Comparison of ENCODE assay signal across 12 cellular contexts in the genomic region with DNA sequence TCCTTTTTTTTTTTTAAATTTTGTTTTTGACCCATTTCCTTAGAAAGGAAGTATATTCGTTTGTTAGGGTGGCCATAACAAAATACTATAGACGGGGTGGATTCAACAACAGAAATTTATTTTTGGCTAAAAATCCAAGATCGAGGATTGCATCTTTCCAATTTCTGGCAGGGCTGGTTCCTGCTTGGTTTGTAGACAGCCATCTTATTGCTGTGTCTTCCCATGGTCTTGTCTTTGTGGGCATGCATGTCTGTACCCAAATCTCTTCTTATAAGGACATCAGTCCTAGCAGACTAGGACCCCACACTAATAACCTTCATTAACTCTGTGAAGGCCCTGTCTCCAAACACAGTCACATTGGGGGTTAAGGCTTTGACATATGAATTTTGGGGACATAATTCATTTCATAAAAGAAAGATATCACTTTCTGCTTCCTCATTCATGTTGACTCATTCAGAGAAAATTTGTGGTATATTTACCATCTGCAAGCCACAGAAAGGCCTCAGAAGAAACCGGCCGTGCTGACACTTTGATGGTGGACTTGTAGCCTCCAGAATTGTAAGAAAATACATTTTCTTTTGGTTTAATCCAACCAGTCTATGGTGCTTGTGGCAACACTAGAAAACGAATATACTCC.
DNase-seq lines count a peak whose midpoint lies in the region; ATAC-seq, FAIRE-seq and TF ChIP-seq lines count a peak whose summit lies in the region.
"Had no signal": no experiment of that assay in that cellular context is flagged by ENCODE, and none has a peak within 500 bp of the region (broad histone marks: within the 10 kb centered on the region; RNA-seq: fewer than 3 reads in every experiment).

No MANE protein-coding gene starts in this region.

- H3K27ac Mint-ChIP-seq in astrocyte (ENCODE audit: unreplicated experiment), result peak overlapping the region; percentile 50
- H3K27ac Mint-ChIP-seq in mesothelial cell of epicardium, result no peak overlapping the region
- H3K27ac Mint-ChIP-seq: activated naive CD8-positive, alpha-beta T cell had no signal

- no peaks in the 10 kb centered on the region for H4K20me1 ChIP-seq in astrocyte (ENCODE audit: insufficient read depth, low read length)
- H4K20me1 ChIP-seq in Karpas-422 (ENCODE audit: insufficient read depth, low read depth, low read length), result no peaks in the 10 kb centered on the region

- TF ChIP-seq CTCF in GM10248 (IDR thresholded peaks at IDR 0.05; ENCODE audit: control extremely low read depth, extremely low read depth, low read depth, missing control alignments) (no peak), astrocyte (IDR thresholded peaks at IDR 0.05; ENCODE audit: insufficient read depth, low read depth, low read length) (no peak), mesothelial cell of epicardium (IDR thresholded peaks at IDR 0.05; ENCODE audit: unreplicated experiment) (no peak)

- H3K27me3 ChIP-seq in astrocyte (ENCODE audit: insufficient read depth, low read length) (no peaks in the 10 kb centered on the region), Karpas-422 (ENCODE audit: low read length) (no peaks in the 10 kb centered on the region)

- no peak overlapping the region for H3K27ac ChIP-seq in astrocyte (ENCODE audit: low read depth, low read length)
- no peak overlapping the region for H3K27ac ChIP-seq in Karpas-422 (ENCODE audit: low read length)

- peaks cover 2% of the 10 kb centered on the region for H3K9me3 Mint-ChIP-seq in astrocyte (ENCODE audit: unreplicated experiment)
- no peaks in the 10 kb centered on the region for H3K9me3 Mint-ChIP-seq in mesothelial cell of epicardium

- no peak overlapping the region for H3K9ac ChIP-seq in astrocyte (ENCODE audit: low read length)
- H3K9ac ChIP-seq in Karpas-422 (ENCODE audit: low read length), result no peak overlapping the region

- H3K4me1 Mint-ChIP-seq in astrocyte (ENCODE audit: low read depth, unreplicated experiment) (peaks cover 33% of the 10 kb centered on the region), mesothelial cell of epicardium (peaks cover 19% of the 10 kb centered on the region)

- no peaks in the 10 kb centered on the region for H3K27me3 Mint-ChIP-seq in astrocyte (ENCODE audit: low read depth, unreplicated experiment)
- no peaks in the 10 kb centered on the region for H3K27me3 Mint-ChIP-seq in mesothelial cell of epicardium (ENCODE audit: low read depth)

- POLR2A ChIA-PET in GM10248 (lab: Yijun Ruan, JAX), result no interaction called here

- H3K9me3 ChIP-seq in astrocyte (ENCODE audit: insufficient read depth, low read depth, low read length) (no peaks in the 10 kb centered on the region), Karpas-422 (ENCODE audit: low read length) (no peaks in the 10 kb centered on the region)

- H3K9me2 ChIP-seq in Karpas-422 (replicated peaks; ENCODE audit: insufficient read depth, low read length), result no peaks in the 10 kb centered on the region

- H2AFZ ChIP-seq in astrocyte (ENCODE audit: low read depth, low read length) (no peak overlapping the region), Karpas-422 (ENCODE audit: low read length) (no peak overlapping the region)

- no peak overlapping the region for H3K4me2 ChIP-seq in astrocyte (ENCODE audit: low read length)
- H3K4me2 ChIP-seq in Karpas-422 (ENCODE audit: low read depth, low read length, poor library complexity, severe bottlenecking), result no peak overlapping the region

- H3K4me3 Mint-ChIP-seq in astrocyte (ENCODE audit: unreplicated experiment), result no peak overlapping the region
- no peak overlapping the region for H3K4me3 Mint-ChIP-seq in mesothelial cell of epicardium
- H3K4me3 Mint-ChIP-seq: activated naive CD8-positive, alpha-beta T cell had no signal

- no peak for FAIRE-seq in astrocyte (lab: Jason Lieb, UNC)
- FAIRE-seq: G401.6 had no signal

- H3K36me3 Mint-ChIP-seq in astrocyte (ENCODE audit: low read depth, unreplicated experiment) (no peaks in the 10 kb centered on the region), mesothelial cell of epicardium (no peaks in the 10 kb centered on the region)
- H3K36me3 Mint-ChIP-seq: activated naive CD8-positive, alpha-beta T cell had no signal

- H3K4me1 ChIP-seq in astrocyte (ENCODE audit: insufficient read depth, low read length), result peaks cover 14% of the 10 kb centered on the region
- peaks cover 58% of the 10 kb centered on the region for H3K4me1 ChIP-seq in Karpas-422 (ENCODE audit: low read length)

- DNase-seq in GM10248 (ENCODE audit: extremely low spot score) (peak; percentile 53), astrocyte (ENCODE audit: low read depth) (peak; percentile 61), Karpas-422 (no peak), mesothelial cell of epicardium (ENCODE audit: low spot score in 2 of 2, unreplicated experiment in 2 of 2) (no peak), NCI-H526 (lab: John Stamatoyannopoulos, UW) (no peak), islet precursor cell (no peak)
- DNase-seq: NK-92 treated with Interleukin-12 subunit alpha and Interleukin-12 subunit beta, amount 100 ng/mL, for 24 hours had no signal

- no peaks in the 10 kb centered on the region for H3K79me2 ChIP-seq in astrocyte (ENCODE audit: insufficient read depth, low read length)
- no peaks in the 10 kb centered on the region for H3K79me2 ChIP-seq in Karpas-422 (ENCODE audit: low read length)

- CTCF ChIA-PET in GM10248 (lab: Yijun Ruan, JAX), result no interaction called here

- H3K36me3 ChIP-seq in astrocyte (ENCODE audit: insufficient read depth, low read length) (no peaks in the 10 kb centered on the region), Karpas-422 (ENCODE audit: insufficient read depth, low read length) (no peaks in the 10 kb centered on the region)

- H3K4me3 ChIP-seq in astrocyte (ENCODE audit: insufficient read depth, low read depth, low read length) (no peak overlapping the region), Karpas-422 (ENCODE audit: low read length) (no peak overlapping the region)
- H3K4me3 ChIP-seq: lung had no signal

- peak; percentile 77 for ATAC-seq in GM21515 (IDR thresholded peaks at IDR 0.05; ENCODE audit: unreplicated experiment)
- ATAC-seq in HG03442 (IDR thresholded peaks at IDR 0.05; ENCODE audit: unreplicated experiment), result peak; percentile 69

Comparison
In these comparisons a context has a peak if more than half of its experiments do, and no peak if none do; other contexts are left out.
1. DNase-seq: peak in GM10248 (single experiment) and astrocyte (single experiment); none in Karpas-422 (single experiment), mesothelial cell of epicardium (0 of 2), NCI-H526 (0 of 2) and islet precursor cell (single experiment).